In the genomic region with DNA sequence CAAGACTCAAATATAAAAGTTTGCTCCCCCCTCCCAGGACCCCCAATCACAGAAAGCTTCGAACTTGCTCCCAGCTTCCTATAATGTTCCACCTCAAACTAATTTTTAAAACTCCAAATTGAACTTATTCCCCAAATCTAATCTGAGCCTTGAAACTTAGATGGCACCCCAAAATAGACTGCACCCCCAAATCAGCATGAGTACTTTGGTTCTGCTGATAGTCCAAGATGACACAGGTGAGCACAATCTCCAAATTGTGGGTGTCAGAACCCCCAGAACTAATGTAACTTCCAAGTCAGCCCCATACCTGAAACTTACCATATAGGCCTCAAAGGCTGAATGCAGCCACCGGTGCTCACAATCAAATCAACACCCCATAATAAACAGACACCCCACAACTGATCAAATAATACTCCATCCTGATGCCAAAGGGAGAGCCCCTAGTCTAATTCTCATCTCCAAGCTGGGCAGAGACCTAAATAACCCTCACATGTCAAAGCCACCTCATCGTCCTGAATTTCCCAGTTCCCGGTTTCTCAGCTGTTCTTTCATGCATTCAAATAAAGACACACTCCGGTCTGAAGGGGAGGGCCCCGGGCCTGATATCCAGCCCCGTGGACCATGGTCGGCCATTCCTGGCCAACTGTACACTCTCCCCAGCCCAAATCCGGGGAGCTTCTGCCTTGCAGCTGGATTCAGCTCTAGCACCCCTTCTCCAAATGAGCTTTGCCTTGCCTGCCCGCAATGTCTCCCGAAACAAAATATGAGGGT, we compare ENCODE assay signal across 11 cellular contexts. TPM values are rescaled to one million over a fixed set of nuclear protein-coding genes. Genes with fewer than 3 reads are reported as not detected.
DNase-seq lines count a peak whose midpoint lies in the region; ATAC-seq and TF ChIP-seq lines count a peak whose summit lies in the region.
"Had no signal": no experiment of that assay in that cellular context is flagged by ENCODE, and none has a peak within 500 bp of the region (broad histone marks: within the 10 kb centered on the region; RNA-seq: fewer than 3 reads in every experiment).

No MANE protein-coding gene starts in this region.

- no peak for ATAC-seq in left ventricle myocardium superior
- ATAC-seq in upper lobe of right lung = no peak
- ATAC-seq in GM18858 (IDR thresholded peaks at IDR 0.05; ENCODE audit: unreplicated experiment) = no peak
- ATAC-seq in GM18873 (IDR thresholded peaks at IDR 0.05; ENCODE audit: low FRiP score, unreplicated experiment) = no peak

- peaks cover 0 to 5% of the 10 kb centered on the region in 2 donors for H3K27me3 ChIP-seq in right atrium auricular region
- no peaks in the 10 kb centered on the region for H3K27me3 ChIP-seq in mammary epithelial cell (ENCODE audit: insufficient read depth, low read length)
- H3K27me3 ChIP-seq in mucosa of stomach (ENCODE audit: control insufficient read depth, insufficient read depth, low read length) = peaks cover 19% of the 10 kb centered on the region
- H3K27me3 ChIP-seq in upper lobe of right lung = no peaks in the 10 kb centered on the region
- H3K27me3 ChIP-seq: SJSA1, testis had no signal

- no TSS peak for BruUV-seq in mammary epithelial cell (replicated peaks; lab: Mats Ljungman, UMichigan)

- CTCF ChIA-PET in mammary epithelial cell (lab: Charles Lee; ENCODE audit: low non-redundant PET) = interaction anchor here (0.5 to 0.6 kb wide), 2 partner anchors 118 to 308 kb away, joined by 3 to 4 read pairs; a partner anchor contains a TSS

- H3K9ac ChIP-seq in mammary epithelial cell (ENCODE audit: insufficient read depth, low read length) = no peak overlapping the region
- H3K9ac ChIP-seq in mucosa of stomach (ENCODE audit: low read length) = peak overlapping the region; percentile 56

- H2AFZ ChIP-seq in mammary epithelial cell (ENCODE audit: low read depth, low read length) = peak overlapping the region; percentile 87

- H3K36me3 ChIP-seq in right atrium auricular region = peaks cover 7% of the 10 kb centered on the region
- H3K36me3 ChIP-seq in mammary epithelial cell (ENCODE audit: insufficient read depth, low read length) = no peaks in the 10 kb centered on the region
- H3K36me3 ChIP-seq in mucosa of stomach (ENCODE audit: control insufficient read depth, insufficient read depth, low read length) = no peaks in the 10 kb centered on the region
- H3K36me3 ChIP-seq in upper lobe of right lung = peaks cover 10% of the 10 kb centered on the region
- H3K36me3 ChIP-seq: prostate gland had no signal

- H4K20me1 ChIP-seq in mammary epithelial cell (ENCODE audit: insufficient read depth, low read length) = no peaks in the 10 kb centered on the region

- H3K79me2 ChIP-seq in mammary epithelial cell (ENCODE audit: insufficient read depth, low read length) = no peaks in the 10 kb centered on the region

- H3K9me3 ChIP-seq in right atrium auricular region = no peaks in the 10 kb centered on the region
- no peaks in the 10 kb centered on the region for H3K9me3 ChIP-seq in mammary epithelial cell (replicated peaks; ENCODE audit: insufficient read depth, low read length)
- no peaks in the 10 kb centered on the region for H3K9me3 ChIP-seq in mucosa of stomach (ENCODE audit: control insufficient read depth, low read length)
- H3K9me3 ChIP-seq in upper lobe of right lung = no peaks in the 10 kb centered on the region
- H3K9me3 ChIP-seq: prostate gland, SJSA1, testis had no signal

- WGBS in mammary epithelial cell (ENCODE audit: low coverage, missing lambda C conversion rate) = 63% methylated on average over 11 of the region's 11 CpGs

- H3K27ac ChIP-seq in right atrium auricular region (peak overlapping the region; percentile 85 to 87), mammary epithelial cell (ENCODE audit: insufficient read depth, low read depth, low read length) (no peak overlapping the region), upper lobe of right lung (peak overlapping the region; percentile 85)

- TF ChIP-seq CTCF in right atrium auricular region (IDR thresholded peaks at IDR 0.05) = no peak
- TF ChIP-seq CTCF in mammary epithelial cell (conservative IDR thresholded peaks at IDR 0.05 in 1 of 2, IDR thresholded peaks at IDR 0.05 in 1 of 2; ENCODE audit: extremely low read depth in 1 of 2, insufficient read depth in 1 of 2, low read depth in 1 of 2, low read length in 2 of 2) = no peak
- TF ChIP-seq CTCF in upper lobe of right lung (IDR thresholded peaks at IDR 0.05) = no peak

- no peak overlapping the region for H3K4me2 ChIP-seq in mammary epithelial cell (ENCODE audit: insufficient read depth, low read depth, low read length)

- H3K4me1 ChIP-seq in right atrium auricular region (peaks cover 0 to 60% of the 10 kb centered on the region in 2 donors), mammary epithelial cell (ENCODE audit: insufficient read depth, low read length) (peaks cover 7% of the 10 kb centered on the region), mucosa of stomach (ENCODE audit: control insufficient read depth, insufficient read depth, low read length) (peaks cover 27% of the 10 kb centered on the region), upper lobe of right lung (peaks cover 42% of the 10 kb centered on the region)
- H3K4me1 ChIP-seq: prostate gland had no signal

- dilution Hi-C loops in mammary epithelial cell (cut with HindIII; ENCODE audit: low sequenced_read_pairs) = no loop called here

- H3K4me3 ChIP-seq in right atrium auricular region (peak overlapping the region in 1 of 2 donors; percentile 47), mammary epithelial cell (replicated peaks in 1 of 3; ENCODE audit: insufficient read depth in 1 of 3, low read depth in 2 of 3, low read length in 3 of 3) (no peak overlapping the region), mucosa of stomach (ENCODE audit: low read length) (no peak overlapping the region), upper lobe of right lung (peak overlapping the region; percentile 49)

- in situ Hi-C loops in mammary epithelial cell (cut with MboI; ENCODE audit: low sequenced_read_pairs in 2 of 2) = loop anchor here (25.0 kb wide), 2 partner anchors 534 to 559 kb away; no protein-coding TSS in a partner anchor

- intact Hi-C loops in left ventricle myocardium superior (cut with micrococcal nuclease) (no loop called here), mammary epithelial cell (cut with micrococcal nuclease) (loop anchor here (5.0 kb wide), 1 partner anchor 109 kb away; no protein-coding TSS in a partner anchor), upper lobe of right lung (cut with DNase I) (no loop called here)

- DNase-seq in right atrium auricular region (ENCODE audit: low spot score) (no peak), left ventricle myocardium superior (no peak), mammary epithelial cell (no peak), upper lobe of right lung (no peak), Kasumi-1 (lab: John Stamatoyannopoulos, UW) (no peak)

RNA-seq across cellular contexts. Expression of a gene that starts 1.8 kb away (rescaled TPM):
- 1 to 10 TPM; 6.1 to 9.2 TPM for total RNA-seq in right atrium auricular region
- 13.1 TPM for total RNA-seq in left ventricle myocardium superior
- total RNA-seq in mammary epithelial cell = not detected
- not detected for polyA plus RNA-seq in mammary epithelial cell
- polyA minus RNA-seq in mammary epithelial cell = not detected
- 42.6 TPM for total RNA-seq in upper lobe of right lung
- total RNA-seq: SJSA1 had no signal

RNA-seq across cellular contexts. Expression of a gene that starts 8.7 kb away (rescaled TPM):
- 100 to 1,000 TPM; 231 to 334 TPM for total RNA-seq in right atrium auricular region
- 174 TPM for total RNA-seq in left ventricle myocardium superior
- 100 to 1,000 TPM in 1 of 2 donors, 10 to 100 TPM in 1; 46.0 to 180 TPM for total RNA-seq in mammary epithelial cell
- polyA plus RNA-seq in mammary epithelial cell = 187 TPM
- 404 TPM for polyA minus RNA-seq in mammary epithelial cell
- 284 TPM for total RNA-seq in upper lobe of right lung

RNA-seq across cellular contexts. Expression of a gene that starts 14.7 kb away (rescaled TPM):
- under 1 TPM; 0.70 to 0.71 TPM for total RNA-seq in right atrium auricular region
- total RNA-seq in left ventricle myocardium superior = 1.2 TPM
- total RNA-seq in mammary epithelial cell = 10 to 100 TPM in 1 of 2 donors, 1 to 10 TPM in 1; 2.7 to 11.9 TPM
- polyA plus RNA-seq in mammary epithelial cell = 10.1 TPM
- 12.4 TPM for polyA minus RNA-seq in mammary epithelial cell
- total RNA-seq in upper lobe of right lung = 10.1 TPM
- total RNA-seq: SJSA1 had no signal

RNA-seq across cellular contexts. Expression of a gene that starts 22.8 kb away (rescaled TPM):
- total RNA-seq in right atrium auricular region (1 to 10 TPM; 1.9 to 3.4 TPM), left ventricle myocardium superior (0.47 TPM), mammary epithelial cell (not detected), upper lobe of right lung (6.8 TPM)
- polyA plus RNA-seq in mammary epithelial cell = not detected
- not detected for polyA minus RNA-seq in mammary epithelial cell
- total RNA-seq: SJSA1 had no signal

RNA-seq across cellular contexts. Expression of a gene that starts 25.2 kb away (rescaled TPM):
- total RNA-seq in right atrium auricular region = under 1 TPM in 1 of 2 donors, not detected in 1; 0.47 TPM
- not detected for total RNA-seq in left ventricle myocardium superior
- not detected for total RNA-seq in mammary epithelial cell
- 0.53 TPM for polyA plus RNA-seq in mammary epithelial cell
- 3.7 TPM for polyA minus RNA-seq in mammary epithelial cell
- total RNA-seq in upper lobe of right lung = 0.17 TPM
- total RNA-seq: SJSA1 had no signal

Comparison
In these comparisons a context has a peak if more than half of its experiments do, and no peak if none do; other contexts are left out.
1. RNA of a gene that starts 1.8 kb away (total RNA-seq): 42.6 TPM in upper lobe of right lung (single experiment), 13.1 TPM in left ventricle myocardium superior (single experiment) and 6.1 to 9.2 TPM in right atrium auricular region; not detected in mammary epithelial cell; every median in the first group is over 4 times any median in the second.